8 cellular contexts compared by ENCODE assay signal in the genomic region with DNA sequence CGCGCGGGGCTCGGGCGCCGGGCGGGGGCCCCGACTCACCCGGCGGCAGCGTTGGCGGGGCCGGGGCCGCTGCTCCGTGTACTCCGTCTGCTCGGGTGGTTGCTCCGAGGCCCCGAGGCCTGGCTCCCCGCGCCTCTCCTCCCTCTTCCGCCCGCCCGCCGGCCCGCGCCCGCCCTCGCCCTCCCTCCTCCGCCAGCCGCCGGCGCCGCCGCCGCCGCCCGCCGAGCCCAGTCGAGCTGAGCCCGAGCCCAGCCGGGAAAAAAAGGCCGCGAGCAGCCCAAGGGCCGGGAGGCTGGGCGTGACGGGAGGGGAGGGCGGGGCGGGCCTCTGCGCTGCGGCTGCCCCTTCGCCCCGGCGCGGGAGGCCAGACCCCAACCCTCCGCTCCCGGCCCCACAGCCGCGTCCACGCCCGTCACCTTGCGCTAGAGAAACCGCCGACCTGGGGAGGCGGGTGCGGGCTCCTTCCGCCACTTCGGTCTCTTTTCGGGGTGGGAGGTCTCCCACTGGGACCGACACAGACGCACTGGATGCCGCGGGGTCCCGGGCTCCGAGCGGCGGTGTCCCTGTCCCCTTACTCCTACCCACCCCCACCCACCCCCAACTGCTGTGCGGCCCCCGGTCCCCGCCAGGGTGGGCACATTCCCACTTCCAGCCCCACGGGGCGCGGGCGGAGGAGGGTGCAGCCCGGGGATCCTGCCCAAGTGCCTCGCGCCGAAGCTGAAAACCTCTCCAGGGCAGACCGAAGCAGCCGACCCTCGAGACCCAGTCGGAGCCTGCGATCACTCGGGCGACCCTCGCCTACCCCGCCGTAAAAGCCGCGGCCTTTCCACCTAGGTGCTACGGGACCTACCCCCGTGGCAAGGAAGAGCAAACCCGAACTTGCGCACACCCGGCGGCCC. TPM values are rescaled to one million over a fixed set of nuclear protein-coding genes. Genes with fewer than 3 reads are reported as not detected.
A peak's percentile ranks its signal among the peaks of the same experiment; 100 is the strongest.
DNase-seq lines count a peak whose midpoint lies in the region; ATAC-seq and TF ChIP-seq lines count a peak whose summit lies in the region.

A gene with protein sequence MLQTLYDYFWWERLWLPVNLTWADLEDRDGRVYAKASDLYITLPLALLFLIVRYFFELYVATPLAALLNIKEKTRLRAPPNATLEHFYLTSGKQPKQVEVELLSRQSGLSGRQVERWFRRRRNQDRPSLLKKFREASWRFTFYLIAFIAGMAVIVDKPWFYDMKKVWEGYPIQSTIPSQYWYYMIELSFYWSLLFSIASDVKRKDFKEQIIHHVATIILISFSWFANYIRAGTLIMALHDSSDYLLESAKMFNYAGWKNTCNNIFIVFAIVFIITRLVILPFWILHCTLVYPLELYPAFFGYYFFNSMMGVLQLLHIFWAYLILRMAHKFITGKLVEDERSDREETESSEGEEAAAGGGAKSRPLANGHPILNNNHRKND (minus strand): TSS at position 256 of the 899 bp plus-strand sequence. CDS start 5,745 bp downstream, outside the sequence.

- intact Hi-C loops in sciatic nerve (cut with DNase I) = no loop called here

- H3K14ac ChIP-seq in H9 (ENCODE audit: insufficient read depth, low read length) = peak within 1 kb of the TSS; percentile 87

- H3K4me1 ChIP-seq in H9 (ENCODE audit: insufficient read depth, low read length) = peaks cover 19% of the 10 kb centered on the region

- H3K56ac ChIP-seq in H9 (ENCODE audit: insufficient read length, low read depth, low read length) = no peak within 1 kb of the TSS

- no peak for TF ChIP-seq CTCF in H9 (conservative IDR thresholded peaks at IDR 0.05)

- H2BK12ac ChIP-seq in H9 (ENCODE audit: insufficient read length, low read depth, low read length) = no peak within 1 kb of the TSS

- H3K23ac ChIP-seq in H9 (ENCODE audit: insufficient read length, low read depth, low read length) = no peak within 1 kb of the TSS

- no peak within 1 kb of the TSS for H3K27ac ChIP-seq in H9 (ENCODE audit: insufficient read length, low read depth, low read length)

- no peak within 1 kb of the TSS for H2BK15ac ChIP-seq in H9 (ENCODE audit: low read depth, low read length)

- peak within 1 kb of the TSS; percentile 78 to 86 for H3K4me3 Mint-ChIP-seq in H9

- no peak within 1 kb of the TSS for H2AFZ ChIP-seq in H9 (ENCODE audit: low read length)

- no peak within 1 kb of the TSS for H3T11ph ChIP-seq in H9 (ENCODE audit: low read length)

- H3K9me3 ChIP-seq in H9 (ENCODE audit: control insufficient read depth, low read depth, low read length) = no peaks in the 10 kb centered on the region

- H4K91ac ChIP-seq in H9 (ENCODE audit: insufficient read length, low read depth, low read length) = no peak within 1 kb of the TSS

- no CpG with 5 or more reads among the region's 106 CpGs for WGBS in H9 (ENCODE audit: extremely low coverage, insufficient read length, low lambda C conversion rate)

- peak within 1 kb of the TSS in 1 of 3 experiments; percentile 91; a peak in 2 of 7 replicates for H3K27ac Mint-ChIP-seq in H9

- H3K4ac ChIP-seq in H9 (ENCODE audit: low read depth, low read length) = no peak within 1 kb of the TSS

- H3K9ac ChIP-seq in H9 (ENCODE audit: extremely low read depth, insufficient read length, low read length) = peak within 1 kb of the TSS; percentile 64

- ATAC-seq in sciatic nerve (peak; percentile 59), HG02938 (IDR thresholded peaks at IDR 0.05; ENCODE audit: unreplicated experiment) (no peak)

- peak within 1 kb of the TSS; percentile 71 for H3K18ac ChIP-seq in H9 (ENCODE audit: insufficient read length, low read depth, low read length)

- H4K20me1 ChIP-seq in H9 (ENCODE audit: control insufficient read depth, insufficient read depth, insufficient read length) = no peaks in the 10 kb centered on the region

- H3K79me2 ChIP-seq in H9 (ENCODE audit: insufficient read depth, low read length) = peaks cover 31% of the 10 kb centered on the region; the same call in 1 of the 2 replicates

- no peak within 1 kb of the TSS for H2BK5ac ChIP-seq in H9 (ENCODE audit: insufficient read length, low read length)

- no peak within 1 kb of the TSS for H2BK20ac ChIP-seq in H9 (ENCODE audit: low read depth, low read length, poor library complexity, severe bottlenecking)

- H2BK120ac ChIP-seq in H9 (ENCODE audit: low read depth, low read length, poor library complexity, severe bottlenecking) = no peak within 1 kb of the TSS

- H2AK5ac ChIP-seq in H9 (ENCODE audit: insufficient read length, low read length) = no peak within 1 kb of the TSS

- H3K9me3 Mint-ChIP-seq in H9 = no peaks in the 10 kb centered on the region

- peaks cover 2 to 4% (median 2%) of the 10 kb centered on the region in 3 experiments; a peak in 3 of 7 replicates for H3K36me3 Mint-ChIP-seq in H9 (ENCODE audit: insufficient read depth in 1 of 3, low read depth in 3 of 3)

- peak within 1 kb of the TSS; percentile 72 for H3K4me2 ChIP-seq in H9 (ENCODE audit: insufficient read depth, insufficient read length, low read length)

- H3K79me1 ChIP-seq in H9 (ENCODE audit: insufficient read depth, low read depth, low read length, poor library complexity, severe bottlenecking) = no peaks in the 10 kb centered on the region

- peaks cover 63 to 64% of the 10 kb centered on the region in 2 experiments for H3K4me1 Mint-ChIP-seq in H9

- DNase-seq in ELR (ENCODE audit: low read depth) (peak; percentile 87), H9 (peak; percentile 64), NCI-H1048 (lab: John Stamatoyannopoulos, UW) (peak; percentile 50), T1000 (lab: John Stamatoyannopoulos, UW) (peak; percentile 70), astrocyte of the hippocampus (ENCODE audit: low read depth, low spot score) (peak; percentile 97), hippocampal formation (lab: John Stamatoyannopoulos, UW) (peak; percentile 60 to 72), sciatic nerve (ENCODE audit: low spot score) (peak; percentile 91)

- no peaks in the 10 kb centered on the region for H3K27me3 ChIP-seq in H9 (ENCODE audit: insufficient read depth, low read length)

- H4K8ac ChIP-seq in H9 (replicated peaks; ENCODE audit: insufficient read length, low read depth, low read length) = no peak within 1 kb of the TSS

- H3K23me2 ChIP-seq in H9 (ENCODE audit: insufficient read length, low read depth, low read length, poor library complexity, severe bottlenecking) = peaks cover 12% of the 10 kb centered on the region

- H3K27me3 Mint-ChIP-seq in H9 (ENCODE audit: low read depth) = no peaks in the 10 kb centered on the region

- no peak within 1 kb of the TSS for H4K5ac ChIP-seq in H9 (ENCODE audit: insufficient read length, low read depth, low read length)

RNA-seq across cellular contexts. Expression of the gene that starts here (rescaled TPM):
- total RNA-seq in H9 (2021) = 201 and 209 TPM in 2 replicates
- 215 TPM for total RNA-seq in sciatic nerve
